ENCODE assay signal across 21 cellular contexts in genomic region chr14:93017341-93017797, GRCh38.
A peak's percentile ranks its signal among the peaks of the same experiment; 100 is the strongest.
DNase-seq lines count a peak whose midpoint lies in the region; ATAC-seq, FAIRE-seq and TF ChIP-seq lines count a peak whose summit lies in the region.
"Had no signal": no experiment of that assay in that cellular context is flagged by ENCODE, and none has a peak within 500 bp of the region (broad histone marks: within the 10 kb centered on the region; RNA-seq: fewer than 3 reads in every experiment).

No MANE protein-coding gene starts in this region.

- H4K8ac ChIP-seq in H1 (ENCODE audit: extremely low read depth, insufficient read depth, low read length): no peak overlapping the region; the same call in 1 of the 2 replicates

- no peak for DNase-seq in H1 (ENCODE audit: low read depth in 1 of 2, low spot score in 2 of 2)
- peak; percentile 88 to 98 (median 98) for DNase-seq in right lobe of liver
- no peak for DNase-seq in stimulated activated effector memory CD8-positive, alpha-beta T cell treated with anti-CD3 and anti-CD28 coated beads, Interleukin-12 subunit alpha, Interleukin-12 subunit beta, amount 100 ng/mL, for 72 hours (ENCODE audit: low spot score in 2 of 2)
- no peak for DNase-seq in small intestine
- no peak for DNase-seq in CD4-positive, alpha-beta T cell
- no peak for DNase-seq in stimulated activated naive CD4-positive, alpha-beta T cell treated with Interleukin-2 at 50 U/mL for 16 hours (lab: John Stamatoyannopoulos, UW)
- DNase-seq: activated CD8-positive, alpha-beta memory T cell treated with anti-CD3 and anti-CD28 coated beads for 24 hours; activated effector memory CD4-positive, alpha-beta T cell treated with Interleukin-2 at 50 U/mL for 16 hours; amniotic stem cell; left colon; naive thymus-derived CD8-positive, alpha-beta T cell; NCI-H2107; NCI-H82; stimulated activated CD4-positive, alpha-beta T cell treated with anti-CD3 and anti-CD28 coated beads, Interleukin-4, amount 100 ng/mL, for 4 hours; SW 1271; WERI-Rb-1 had no signal

- H3K9me3 ChIP-seq in H1 (ENCODE audit: insufficient read depth in 2 of 2, low read depth in 1 of 2, low read length in 1 of 2) (no peaks in the 10 kb centered on the region), right lobe of liver (no peaks in the 10 kb centered on the region), small intestine (ENCODE audit: control insufficient read depth, low read depth) (no peaks in the 10 kb centered on the region)
- H3K9me3 ChIP-seq in CD4-positive, alpha-beta T cell (ENCODE audit: control insufficient read depth, low read length): no peaks in the 10 kb centered on the region

- no peak overlapping the region for H3K56ac ChIP-seq in H1 (replicated peaks; ENCODE audit: insufficient read length, low read depth, low read length)

- H3K18ac ChIP-seq in H1 (ENCODE audit: extremely low read depth, low read length): no peak overlapping the region

- H4K91ac ChIP-seq in H1 (replicated peaks; ENCODE audit: insufficient read length, low read length): no peak overlapping the region

- H3K27ac ChIP-seq in H1 (ENCODE audit: low read depth, low read length): no peak overlapping the region
- peak overlapping the region in 2 of 3 donors; percentile 45 to 60 for H3K27ac ChIP-seq in right lobe of liver
- H3K27ac ChIP-seq in small intestine (ENCODE audit: low read depth in 1 of 2, low read length in 1 of 2): no peak overlapping the region
- H3K27ac ChIP-seq in CD4-positive, alpha-beta T cell (ENCODE audit: low read depth, low read length): no peak overlapping the region
- H3K27ac ChIP-seq: hepatocyte, WERI-Rb-1 had no signal

- H3K27me3 ChIP-seq in H1 (replicated peaks in 1 of 4; ENCODE audit: control insufficient read depth in 3 of 4, extremely low read depth in 1 of 4, insufficient read depth in 3 of 4, low read length in 3 of 4) (no peaks in the 10 kb centered on the region), right lobe of liver (no peaks in the 10 kb centered on the region), small intestine (ENCODE audit: control insufficient read depth in 2 of 2, insufficient read depth in 2 of 2, low read length in 2 of 2) (no peaks in the 10 kb centered on the region)
- H3K27me3 ChIP-seq in CD4-positive, alpha-beta T cell (ENCODE audit: control insufficient read depth, insufficient read depth, low read length): no peaks in the 10 kb centered on the region
- H3K27me3 ChIP-seq: hepatocyte had no signal

- no peaks in the 10 kb centered on the region for H3K23me2 ChIP-seq in H1 (ENCODE audit: low read depth, low read length)

- FAIRE-seq in H1 (lab: Jason Lieb, UNC) (no peak), small intestine (lab: Jason Lieb, UNC) (no peak)
- FAIRE-seq: RCC 7860 had no signal

- H3K4me3 ChIP-seq in H1 (ENCODE audit: extremely low read depth in 1 of 4, insufficient read depth in 2 of 4, low read depth in 3 of 4, low read length in 4 of 4): no peak overlapping the region
- no peak overlapping the region for H3K4me3 ChIP-seq in right lobe of liver
- H3K4me3 ChIP-seq in small intestine (ENCODE audit: low read depth in 1 of 2, low read length in 2 of 2): no peak overlapping the region
- H3K4me3 ChIP-seq: coronary artery, hepatocyte had no signal

- POLR2A ChIA-PET in H1 (lab: Charles Lee; ENCODE audit: partially characterized antibody): no interaction called here
- POLR2A ChIA-PET in CD4-positive, alpha-beta T cell (lab: Charles Lee): no interaction called here

- WGBS in H1 (ENCODE audit: extremely low coverage in 1 of 2, insufficient coverage in 1 of 2, insufficient read length in 1 of 2, insufficient replicate concordance in 2 of 2, low coverage in 1 of 2, low lambda C conversion rate in 2 of 2, missing lambda C conversion rate in 1 of 2), 2 experiments: 71% methylated on average over 12 of the region's 15 CpGs; no CpG with 5 or more reads in 1 of the 2 experiments
- WGBS in right lobe of liver (ENCODE audit: insufficient coverage, low coverage, low lambda C conversion rate, missing lambda C conversion rate): 52% methylated on average over 5 of the region's 15 CpGs
- 70 to 96% (median 76%) methylated on average over 13 to 15 of the region's 15 CpGs for WGBS in small intestine, 3 donors

- peak; percentile 85 to 90 (median 88) for ATAC-seq in right lobe of liver
- no peak for ATAC-seq in stimulated activated effector memory CD8-positive, alpha-beta T cell treated with anti-CD3 and anti-CD28 coated beads, Interleukin-12 subunit alpha, Interleukin-12 subunit beta, amount 100 ng/mL, for 72 hours
- no peak for ATAC-seq in CD4-positive, alpha-beta T cell (ENCODE audit: poor library complexity)
- no peak for ATAC-seq in HG03432 (IDR thresholded peaks at IDR 0.05; ENCODE audit: unreplicated experiment)
- ATAC-seq: left colon; naive thymus-derived CD8-positive, alpha-beta T cell had no signal

- no peak overlapping the region for H3K9ac ChIP-seq in H1 (replicated peaks in 1 of 4; ENCODE audit: extremely low read depth in 1 of 4, low read depth in 3 of 4, low read length in 3 of 4)

- H4K5ac ChIP-seq in H1 (ENCODE audit: insufficient read length, low read depth, low read length): no peak overlapping the region

- H3K14ac ChIP-seq in H1 (ENCODE audit: insufficient read length): no peak overlapping the region

- H4K20me1 ChIP-seq in H1 (replicated peaks in 1 of 2; ENCODE audit: control insufficient read depth in 1 of 2, insufficient read depth in 2 of 2, low read length in 2 of 2): peaks cover 2 to 8% of the 10 kb centered on the region in 2 experiments

- peaks cover 0 to 4% (median 0%) of the 10 kb centered on the region in 4 experiments; a peak in 1 of 8 replicates for H3K36me3 ChIP-seq in H1 (ENCODE audit: control insufficient read depth in 2 of 4, insufficient read depth in 4 of 4, low read length in 3 of 4)
- H3K36me3 ChIP-seq in right lobe of liver: no peaks in the 10 kb centered on the region
- peaks cover 0 to 2% of the 10 kb centered on the region in 2 donors for H3K36me3 ChIP-seq in small intestine (ENCODE audit: control insufficient read depth in 2 of 2, insufficient read depth in 2 of 2, low read length in 2 of 2)

- peaks cover 0 to 25% (median 14%) of the 10 kb centered on the region in 4 experiments; a peak in 6 of 7 replicates for H3K4me1 ChIP-seq in H1 (replicated peaks in 1 of 4; ENCODE audit: control insufficient read depth in 3 of 4, insufficient read depth in 4 of 4, low read length in 3 of 4)
- peaks cover 0 to 44% (median 17%) of the 10 kb centered on the region in 4 donors for H3K4me1 ChIP-seq in right lobe of liver
- H3K4me1 ChIP-seq in small intestine (ENCODE audit: control insufficient read depth in 2 of 2, insufficient read depth in 1 of 2, low read depth in 1 of 2, low read length in 1 of 2): peaks cover 6 to 12% of the 10 kb centered on the region in 2 donors

- TF ChIP-seq CTCF in H1 (IDR thresholded peaks at IDR 0.05; ENCODE audit: control extremely low read depth in 1 of 3, insufficient read depth in 1 of 3, low read depth in 1 of 3, low read length in 3 of 3) (no peak), right lobe of liver (IDR thresholded peaks at IDR 0.05) (no peak)
- no peak for TF ChIP-seq CTCF in CD4-positive, alpha-beta T cell (IDR thresholded peaks at IDR 0.05)

- TF ChIP-seq RAD21 in Ishikawa (IDR thresholded peaks at IDR 0.05; ENCODE audit: low read depth) (no peak), H1 (IDR thresholded peaks at IDR 0.05 in 1 of 2, conservative IDR thresholded peaks at IDR 0.05 in 1 of 2; ENCODE audit: low read depth in 2 of 2, low read length in 2 of 2) (no peak)

- CTCF ChIA-PET in H1 (lab: Charles Lee; ENCODE audit: partially characterized antibody): interaction anchor here (1.2 to 8.8 kb wide), 3 partner anchors 17 to 96 kb away, joined by 3 to 71 read pairs (median 12); no protein-coding TSS in a partner anchor
- CTCF ChIA-PET in CD4-positive, alpha-beta T cell (lab: Charles Lee): no interaction called here

- H2AK5ac ChIP-seq in H1 (ENCODE audit: low read depth, low read length): no peak overlapping the region

- H3K4me3 Mint-ChIP-seq in stimulated activated effector memory CD8-positive, alpha-beta T cell treated with anti-CD3 and anti-CD28 coated beads, Interleukin-12 subunit alpha, Interleukin-12 subunit beta, amount 100 ng/mL, for 72 hours: no peak overlapping the region
- no peak overlapping the region for H3K4me3 Mint-ChIP-seq in CD4-positive, alpha-beta T cell
- H3K4me3 Mint-ChIP-seq: naive thymus-derived CD8-positive, alpha-beta T cell had no signal

- no peak overlapping the region for H2BK12ac ChIP-seq in H1 (ENCODE audit: low read depth, low read length)

- H2AFZ ChIP-seq in H1 (ENCODE audit: low read length): no peak overlapping the region
- H2AFZ ChIP-seq: hepatocyte had no signal

- no peak overlapping the region for H3K4ac ChIP-seq in H1 (replicated peaks; ENCODE audit: insufficient read length, low read depth, low read length)

- H2BK5ac ChIP-seq in H1 (ENCODE audit: low read depth, low read length): no peak overlapping the region

- H3K79me1 ChIP-seq in H1 (ENCODE audit: low read depth, low read length): peaks cover 26% of the 10 kb centered on the region

- H3K4me1 Mint-ChIP-seq in stimulated activated effector memory CD8-positive, alpha-beta T cell treated with anti-CD3 and anti-CD28 coated beads, Interleukin-12 subunit alpha, Interleukin-12 subunit beta, amount 100 ng/mL, for 72 hours: peaks cover 48% of the 10 kb centered on the region
- H3K4me1 Mint-ChIP-seq in CD4-positive, alpha-beta T cell (ENCODE audit: low read depth): peaks cover 15% of the 10 kb centered on the region

- 0 out of 2 replicates have a peak, but pooled peaks have one; percentile 13 for TF ChIP-seq EP300 in Ishikawa (IDR thresholded peaks at IDR 0.05; ENCODE audit: borderline replicate concordance)
- TF ChIP-seq EP300 in H1 (IDR thresholded peaks at IDR 0.05; ENCODE audit: borderline replicate concordance in 1 of 2, low read depth in 2 of 2, low read length in 2 of 2): no peak

- no peaks in the 10 kb centered on the region for H3K27me3 Mint-ChIP-seq in CD4-positive, alpha-beta T cell
- H3K27me3 Mint-ChIP-seq: naive thymus-derived CD8-positive, alpha-beta T cell had no signal

- no peaks in the 10 kb centered on the region for H3K9me3 Mint-ChIP-seq in stimulated activated effector memory CD8-positive, alpha-beta T cell treated with anti-CD3 and anti-CD28 coated beads, Interleukin-12 subunit alpha, Interleukin-12 subunit beta, amount 100 ng/mL, for 72 hours
- H3K9me3 Mint-ChIP-seq in CD4-positive, alpha-beta T cell: no peaks in the 10 kb centered on the region
- H3K9me3 Mint-ChIP-seq: naive thymus-derived CD8-positive, alpha-beta T cell had no signal

- no peak overlapping the region for H2BK20ac ChIP-seq in H1 (ENCODE audit: low read length)

- peaks cover 0 to 76% of the 10 kb centered on the region in 2 experiments; a peak in 2 of 4 replicates for H3K79me2 ChIP-seq in H1 (ENCODE audit: control insufficient read depth in 1 of 2, insufficient read depth in 2 of 2, low read length in 2 of 2)

- no peak overlapping the region for H3K4me2 ChIP-seq in H1 (ENCODE audit: insufficient read depth in 1 of 2, low read depth in 2 of 2, low read length in 2 of 2)
- H3K4me2 ChIP-seq: hepatocyte had no signal

- peaks cover 24% of the 10 kb centered on the region for H3K36me3 Mint-ChIP-seq in stimulated activated effector memory CD8-positive, alpha-beta T cell treated with anti-CD3 and anti-CD28 coated beads, Interleukin-12 subunit alpha, Interleukin-12 subunit beta, amount 100 ng/mL, for 72 hours
- H3K36me3 Mint-ChIP-seq in CD4-positive, alpha-beta T cell (ENCODE audit: low read depth): peaks cover 5% of the 10 kb centered on the region

- no peak for TF ChIP-seq POLR2A in H1 (IDR thresholded peaks at IDR 0.05; ENCODE audit: control extremely low read depth in 1 of 2, low read depth in 2 of 2, low read length in 2 of 2)
- no peak for TF ChIP-seq POLR2A in right lobe of liver (IDR thresholded peaks at IDR 0.05)

- peak overlapping the region; percentile 68 for H3K27ac Mint-ChIP-seq in stimulated activated effector memory CD8-positive, alpha-beta T cell treated with anti-CD3 and anti-CD28 coated beads, Interleukin-12 subunit alpha, Interleukin-12 subunit beta, amount 100 ng/mL, for 72 hours
- no peak overlapping the region for H3K27ac Mint-ChIP-seq in CD4-positive, alpha-beta T cell

- H2BK15ac ChIP-seq in H1 (ENCODE audit: low read length): no peak overlapping the region

- intact Hi-C loops in right lobe of liver (cut with DNase I): no loop called here
- intact Hi-C loops in CD4-positive, alpha-beta T cell (cut with DNase I, micrococcal nuclease): no loop called here

- H2BK120ac ChIP-seq in H1 (replicated peaks; ENCODE audit: low read depth, low read length): no peak overlapping the region

- no peak overlapping the region for H3K23ac ChIP-seq in H1 (ENCODE audit: insufficient read length)

Comparison
In these comparisons a context has a peak if more than half of its experiments do, and no peak if none do; other contexts are left out.
1. DNase-seq: peak in right lobe of liver (3 of 3); none in H1 (0 of 2), stimulated activated effector memory CD8-positive, alpha-beta T cell treated with anti-CD3 and anti-CD28 coated beads, Interleukin-12 subunit alpha, Interleukin-12 subunit beta, amount 100 ng/mL, for 72 hours (0 of 2), small intestine (single experiment), CD4-positive, alpha-beta T cell (0 of 10) and stimulated activated naive CD4-positive, alpha-beta T cell treated with Interleukin-2 at 50 U/mL for 16 hours (single experiment).
2. H3K27ac ChIP-seq: peak in right lobe of liver (2 of 3); none in H1 (single experiment), small intestine (0 of 2) and CD4-positive, alpha-beta T cell (single experiment).
3. ATAC-seq: peak in right lobe of liver (4 of 4); none in stimulated activated effector memory CD8-positive, alpha-beta T cell treated with anti-CD3 and anti-CD28 coated beads, Interleukin-12 subunit alpha, Interleukin-12 subunit beta, amount 100 ng/mL, for 72 hours (single experiment), CD4-positive, alpha-beta T cell (single experiment) and HG03432 (single experiment).